ENCODE assay signal across 8 cellular contexts in genomic region chr19:4474504-4475136, GRCh38. TPM values are rescaled to one million over a fixed set of nuclear protein-coding genes. Genes with fewer than 3 reads are reported as not detected.
DNase-seq lines count a peak whose midpoint lies in the region; ATAC-seq and TF ChIP-seq lines count a peak whose summit lies in the region.

No MANE protein-coding gene starts in this region.

- H2AFZ ChIP-seq in MM.1S (ENCODE audit: low read length) = no peak overlapping the region

- no peaks in the 10 kb centered on the region for H4K20me1 ChIP-seq in MM.1S (ENCODE audit: insufficient read depth, low read length)

- TF ChIP-seq CTCF in VCaP (conservative IDR thresholded peaks at IDR 0.05) (no peak), fibroblast of the aortic adventitia (IDR thresholded peaks at IDR 0.05; ENCODE audit: insufficient read depth, low read length) (no peak), MM.1S (IDR thresholded peaks at IDR 0.05; ENCODE audit: low read length) (no peak)

- H3K4me3 ChIP-seq in fibroblast of the aortic adventitia (ENCODE audit: low read depth, low read length) = peak overlapping the region; percentile 77
- H3K4me3 ChIP-seq in MM.1S (ENCODE audit: low read length) = no peak overlapping the region

- H3K79me2 ChIP-seq in MM.1S (ENCODE audit: low read length) = peaks cover 31% of the 10 kb centered on the region

- H3K27ac ChIP-seq in VCaP (peak overlapping the region; percentile 82), MM.1S (ENCODE audit: low read length) (no peak overlapping the region)

- no peaks in the 10 kb centered on the region for H3K9me2 ChIP-seq in MM.1S (replicated peaks; ENCODE audit: insufficient read depth, low read length)

- H3K36me3 ChIP-seq in MM.1S (replicated peaks; ENCODE audit: insufficient read depth, low read length) = no peaks in the 10 kb centered on the region

- H3K4me2 ChIP-seq in MM.1S (ENCODE audit: low read depth, low read length) = no peak overlapping the region

- no peak overlapping the region for H3K9ac ChIP-seq in MM.1S (ENCODE audit: low read length)

- DNase-seq in Daoy (ENCODE audit: low read depth) = peak; percentile 59
- peak; percentile 72 for DNase-seq in NAMALWA (ENCODE audit: low spot score)
- DNase-seq in fibroblast of the aortic adventitia (ENCODE audit: low read depth) = peak; percentile 54
- DNase-seq in pulmonary artery endothelial cell (ENCODE audit: low read depth, low spot score) = peak; percentile 15
- DNase-seq in MM.1S = no peak

- H3K27me3 ChIP-seq in MM.1S (replicated peaks; ENCODE audit: insufficient read depth, low read length) = no peaks in the 10 kb centered on the region

- H3K9me3 ChIP-seq in MM.1S (replicated peaks; ENCODE audit: insufficient read depth, low read length) = no peaks in the 10 kb centered on the region

- peaks cover 5% of the 10 kb centered on the region; the same call in 1 of the 2 replicates for H3F3A ChIP-seq in MM.1S (ENCODE audit: insufficient read depth, low read length)

- no peak for ATAC-seq in HG03565 (IDR thresholded peaks at IDR 0.05; ENCODE audit: unreplicated experiment)
- no peak for ATAC-seq in HG02759 (IDR thresholded peaks at IDR 0.05; ENCODE audit: unreplicated experiment)

- H3K4me1 ChIP-seq in MM.1S (ENCODE audit: low read length) = 0 out of 2 replicates have a peak, but pooled peaks cover 4% of the 10 kb centered on the region

RNA-seq across cellular contexts. Expression of gene HDGFL2, which starts 2.5 kb away (rescaled TPM):
- total RNA-seq in Daoy (2014; rRNA removed; shearing (Covaris generic)) = 57.4 and 79.1 TPM in 2 replicates
- total RNA-seq in fibroblast of the aortic adventitia (ENCODE audit: low replicate concordance) (41.0 and 69.4 TPM in 2 replicates), pulmonary artery endothelial cell (65.0 and 66.3 TPM in 2 replicates)

RNA-seq across cellular contexts. Expression of gene UBXN6, which starts 17.0 kb away (rescaled TPM):
- total RNA-seq in Daoy (2014; rRNA removed; shearing (Covaris generic)) = 57.9 and 72.7 TPM in 2 replicates
- total RNA-seq in fibroblast of the aortic adventitia (ENCODE audit: low replicate concordance) (87.9 and 126 TPM in 2 replicates), pulmonary artery endothelial cell (82.9 and 114 TPM in 2 replicates)

RNA-seq across cellular contexts. Expression of gene PLIN4, which starts 43.7 kb away (rescaled TPM):
- total RNA-seq in Daoy (2014; rRNA removed; shearing (Covaris generic)) = 0.57 and 0.69 TPM in 2 replicates
- total RNA-seq in fibroblast of the aortic adventitia (ENCODE audit: low replicate concordance) = 0.90 and 6.6 TPM in 2 replicates
- under 0.01 TPM in 1 of 2 replicates, not detected in the other for total RNA-seq in pulmonary artery endothelial cell
